20 cellular contexts compared by ENCODE assay signal in genomic region chr1:44543064-44543815, GRCh38.
DNase-seq lines count a peak whose midpoint lies in the region; ATAC-seq and TF ChIP-seq lines count a peak whose summit lies in the region.
"Had no signal": no experiment of that assay in that cellular context is flagged by ENCODE, and none has a peak within 500 bp of the region (broad histone marks: within the 10 kb centered on the region; RNA-seq: fewer than 3 reads in every experiment).

No MANE protein-coding gene starts in this region.

- H3K36me3 ChIP-seq in naive thymus-derived CD4-positive, alpha-beta T cell (ENCODE audit: control insufficient read depth in 2 of 3, insufficient read depth in 3 of 3, low read length in 3 of 3), result no peaks in the 10 kb centered on the region
- H3K36me3 ChIP-seq: BE2C had no signal

- peaks cover 71 to 74% of the 10 kb centered on the region in 2 experiments for H3K4me1 Mint-ChIP-seq in H9
- H3K4me1 Mint-ChIP-seq in naive thymus-derived CD4-positive, alpha-beta T cell, result peaks cover 0 to 2% (median 0%) of the 10 kb centered on the region in 7 donors

- H3K56ac ChIP-seq in H9 (ENCODE audit: insufficient read length, low read depth, low read length), result no peak overlapping the region

- ATAC-seq in naive thymus-derived CD4-positive, alpha-beta T cell, result peak; percentile 51
- ATAC-seq in HG03159 (IDR thresholded peaks at IDR 0.05; ENCODE audit: unreplicated experiment) (no peak), HG03457 (IDR thresholded peaks at IDR 0.05; ENCODE audit: unreplicated experiment) (no peak), GM19035 (IDR thresholded peaks at IDR 0.05; ENCODE audit: unreplicated experiment) (no peak)
- ATAC-seq: psoas muscle had no signal

- H4K91ac ChIP-seq in H9 (ENCODE audit: insufficient read length, low read depth, low read length), result no peak overlapping the region

- H2BK5ac ChIP-seq in H9 (ENCODE audit: insufficient read length, low read length), result no peak overlapping the region

- no peaks in the 10 kb centered on the region for H3K79me2 ChIP-seq in H9 (ENCODE audit: insufficient read depth, low read length)

- no CpG with 5 or more reads among the region's 15 CpGs for WGBS in H9 (ENCODE audit: extremely low coverage, insufficient read length, low lambda C conversion rate)

- no peak overlapping the region for H3K14ac ChIP-seq in H9 (ENCODE audit: insufficient read depth, low read length)

- intact Hi-C loops in naive thymus-derived CD4-positive, alpha-beta T cell (cut with micrococcal nuclease), result no loop called here

- CTCF ChIA-PET in naive thymus-derived CD4-positive, alpha-beta T cell (lab: Charles Lee), result no interaction called here

- peak overlapping the region; percentile 43 to 72 for H3K4me3 Mint-ChIP-seq in H9
- no peak overlapping the region for H3K4me3 Mint-ChIP-seq in naive thymus-derived CD4-positive, alpha-beta T cell
- H3K4me3 Mint-ChIP-seq: HFFc6; stimulated activated naive CD8-positive, alpha-beta T cell treated with anti-CD3 and anti-CD28 coated beads, Interleukin-15, Interleukin-2, amounts not matched to agents 100 ng/mL and 50 ng/mL, for 24 hours had no signal

- H3K23me2 ChIP-seq in H9 (ENCODE audit: insufficient read length, low read depth, low read length, poor library complexity, severe bottlenecking), result no peaks in the 10 kb centered on the region

- H2BK20ac ChIP-seq in H9 (ENCODE audit: low read depth, low read length, poor library complexity, severe bottlenecking), result no peak overlapping the region

- H3K27me3 ChIP-seq in H9 (ENCODE audit: insufficient read depth, low read length), result no peaks in the 10 kb centered on the region; the same call in 1 of the 2 replicates
- H3K27me3 ChIP-seq in naive thymus-derived CD4-positive, alpha-beta T cell (ENCODE audit: control insufficient read depth in 2 of 2, insufficient read depth in 2 of 2, low read length in 2 of 2), result no peaks in the 10 kb centered on the region
- H3K27me3 ChIP-seq: BE2C had no signal

- no peak overlapping the region for H2AK5ac ChIP-seq in H9 (ENCODE audit: insufficient read length, low read length)

- no peaks in the 10 kb centered on the region for H3K79me1 ChIP-seq in H9 (ENCODE audit: insufficient read depth, low read depth, low read length, poor library complexity, severe bottlenecking)

- peak; percentile 47; the same call in 2 of the 3 replicates for TF ChIP-seq CTCF in H9 (conservative IDR thresholded peaks at IDR 0.05)

- peaks cover 0 to 8% (median 0%) of the 10 kb centered on the region in 3 experiments; a peak in 3 of 7 replicates for H3K36me3 Mint-ChIP-seq in H9 (ENCODE audit: insufficient read depth in 1 of 3, low read depth in 3 of 3)
- no peaks in the 10 kb centered on the region for H3K36me3 Mint-ChIP-seq in naive thymus-derived CD4-positive, alpha-beta T cell

- H4K8ac ChIP-seq in H9 (replicated peaks; ENCODE audit: insufficient read length, low read depth, low read length), result no peak overlapping the region

- H3K18ac ChIP-seq in H9 (ENCODE audit: insufficient read length, low read depth, low read length), result peak overlapping the region; percentile 61

- peak overlapping the region; percentile 4 for H4K5ac ChIP-seq in H9 (ENCODE audit: insufficient read length, low read depth, low read length)

- H3K27me3 Mint-ChIP-seq in H9 (ENCODE audit: low read depth), result peaks cover 81% of the 10 kb centered on the region
- peaks cover 9 to 27% (median 19%) of the 10 kb centered on the region in 5 donors for H3K27me3 Mint-ChIP-seq in naive thymus-derived CD4-positive, alpha-beta T cell

- peak overlapping the region; percentile 87 to 98 (median 93); a peak in 6 of 7 replicates for H3K27ac Mint-ChIP-seq in H9
- H3K27ac Mint-ChIP-seq in naive thymus-derived CD4-positive, alpha-beta T cell, result no peak overlapping the region
- H3K27ac Mint-ChIP-seq: HFFc6; stimulated activated naive CD8-positive, alpha-beta T cell treated with anti-CD3 and anti-CD28 coated beads, Interleukin-15, Interleukin-2, amounts not matched to agents 100 ng/mL and 50 ng/mL, for 24 hours had no signal

- H2BK12ac ChIP-seq in H9 (ENCODE audit: insufficient read length, low read depth, low read length), result no peak overlapping the region

- no peak overlapping the region for H2BK120ac ChIP-seq in H9 (ENCODE audit: low read depth, low read length, poor library complexity, severe bottlenecking)

- no peaks in the 10 kb centered on the region for H3K9me3 Mint-ChIP-seq in H9
- H3K9me3 Mint-ChIP-seq in naive thymus-derived CD4-positive, alpha-beta T cell, result no peaks in the 10 kb centered on the region
- H3K9me3 Mint-ChIP-seq: HFFc6; stimulated activated naive CD8-positive, alpha-beta T cell treated with anti-CD3 and anti-CD28 coated beads, Interleukin-15, Interleukin-2, amounts not matched to agents 100 ng/mL and 50 ng/mL, for 24 hours had no signal

- H3T11ph ChIP-seq in H9 (ENCODE audit: low read length), result no peak overlapping the region

- no peak overlapping the region for H3K23ac ChIP-seq in H9 (ENCODE audit: insufficient read length, low read depth, low read length)

- H3K4me2 ChIP-seq in H9 (ENCODE audit: insufficient read depth, insufficient read length, low read length), result peak overlapping the region; percentile 61
- H3K4me2 ChIP-seq: KMS-11 had no signal

- no peak overlapping the region for H3K9ac ChIP-seq in H9 (ENCODE audit: extremely low read depth, insufficient read length, low read length)
- H3K9ac ChIP-seq: KMS-11 had no signal

- H3K27ac ChIP-seq in H9 (ENCODE audit: insufficient read length, low read depth, low read length), result peak overlapping the region; percentile 86
- H3K27ac ChIP-seq in naive thymus-derived CD4-positive, alpha-beta T cell (ENCODE audit: low read depth, low read length), result no peak overlapping the region
- H3K27ac ChIP-seq: KMS-11, psoas muscle had no signal

- H3K4ac ChIP-seq in H9 (ENCODE audit: low read depth, low read length), result no peak overlapping the region

- peak; percentile 98 for DNase-seq in H9
- peak; percentile 84 for DNase-seq in NCI-H2227 (lab: John Stamatoyannopoulos, UW; ENCODE audit: unreplicated experiment)
- peak; percentile 4 for DNase-seq in cerebellum (ENCODE audit: low spot score)
- DNase-seq in naive thymus-derived CD4-positive, alpha-beta T cell, result no peak
- DNase-seq in HCEC 1CT, result no peak
- DNase-seq: activated CD8-positive, alpha-beta memory T cell treated with anti-CD3 and anti-CD28 coated beads for 24 hours; activated naive CD4-positive, alpha-beta T cell; BE2C; HFFc6; mesenchymal stem cell; NCI-H2171 treated with DMSO at 0.1 percent for 48 hours; psoas muscle; RPMI8226; stimulated activated CD4-positive, alpha-beta T cell treated with anti-CD3 and anti-CD28 coated beads, Interleukin-4, amount 100 ng/mL, for 4 hours; T-helper 9 cell had no signal

- H3K4me3 ChIP-seq in naive thymus-derived CD4-positive, alpha-beta T cell (ENCODE audit: low read length), result no peak overlapping the region
- H3K4me3 ChIP-seq: psoas muscle had no signal

- H3K9me3 ChIP-seq in H9 (ENCODE audit: control insufficient read depth, low read depth, low read length), result no peaks in the 10 kb centered on the region
- H3K9me3 ChIP-seq in naive thymus-derived CD4-positive, alpha-beta T cell (ENCODE audit: control insufficient read depth in 2 of 3, low read length in 3 of 3), result no peaks in the 10 kb centered on the region
- H3K9me3 ChIP-seq: BE2C, psoas muscle had no signal

- no peak overlapping the region for H2BK15ac ChIP-seq in H9 (ENCODE audit: low read depth, low read length)

- POLR2A ChIA-PET in naive thymus-derived CD4-positive, alpha-beta T cell (lab: Charles Lee), result no interaction called here

- peaks cover 21% of the 10 kb centered on the region; the same call in 1 of the 2 replicates for H3K4me1 ChIP-seq in H9 (ENCODE audit: insufficient read depth, low read length)
- H3K4me1 ChIP-seq in naive thymus-derived CD4-positive, alpha-beta T cell (ENCODE audit: control insufficient read depth in 2 of 2, insufficient read depth in 2 of 2, low read length in 2 of 2), result no peaks in the 10 kb centered on the region
- H3K4me1 ChIP-seq: BE2C, psoas muscle had no signal

- no peaks in the 10 kb centered on the region for H4K20me1 ChIP-seq in H9 (ENCODE audit: control insufficient read depth, insufficient read depth, insufficient read length)

- no peak overlapping the region for H2AFZ ChIP-seq in H9 (ENCODE audit: low read length)

Comparison
In these comparisons a context has a peak if more than half of its experiments do, and no peak if none do; other contexts are left out.
1. DNase-seq: peak in H9 (single experiment), NCI-H2227 (single experiment) and cerebellum (single experiment); none in naive thymus-derived CD4-positive, alpha-beta T cell (0 of 9) and HCEC 1CT (single experiment).
2. H3K27ac Mint-ChIP-seq: peak in H9 (3 of 3); none in naive thymus-derived CD4-positive, alpha-beta T cell (0 of 9).
3. H3K4me3 Mint-ChIP-seq: peak in H9 (2 of 2); none in naive thymus-derived CD4-positive, alpha-beta T cell (0 of 10).